In the genomic region with DNA sequence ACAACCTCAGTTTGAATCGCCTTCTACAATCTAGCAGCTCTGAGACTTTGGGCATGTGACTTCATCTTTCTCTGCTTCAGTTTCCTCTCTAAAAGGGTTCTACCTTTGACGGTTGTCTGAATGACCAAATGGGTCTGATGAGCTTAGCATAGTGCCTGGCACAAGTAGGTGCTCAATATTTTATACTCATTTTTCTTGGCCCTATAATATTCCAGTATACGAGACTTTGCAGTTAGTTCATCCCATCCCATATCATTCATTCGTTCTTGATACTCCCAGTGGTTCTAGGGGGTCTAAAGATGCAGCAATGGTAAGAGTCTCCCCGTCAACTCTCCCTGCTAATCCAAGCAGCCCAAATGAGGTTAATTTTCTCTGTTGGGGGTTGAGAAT, we compare ENCODE assay signal across 35 cellular contexts.
"Had no signal": no experiment of that assay in that cellular context is flagged by ENCODE, and none has a peak within 500 bp of the region (broad histone marks: within the 10 kb centered on the region; RNA-seq: fewer than 3 reads in every experiment).

No MANE protein-coding gene starts in this region.

- H3K27me3 ChIP-seq: MG63 had no signal

- H3K4me3 ChIP-seq: MG63 had no signal

- H3K9me3 ChIP-seq: MG63 had no signal

- H3K36me3 ChIP-seq: MG63 had no signal

- DNase-seq: Karpas-422, Kasumi-1, MG63, MM.1S, MV-4-11, NCI-H1048, NCI-H1092, NCI-H1092 treated with DMSO at 0.1 percent for 48 hours, NCI-H1105, NCI-H1105 treated with DMSO at 0.1 percent for 48 hours, NCI-H1417, NCI-H1417 treated with DMSO at 0.1 percent for 48 hours, NCI-H1436, NCI-H1436 treated with DMSO at 0.1 percent for 48 hours, NCI-H146, NCI-H1694, NCI-H1694 treated with DMSO at 0.1 percent for 48 hours, NCI-H187, NCI-H187 treated with DMSO at 0.1 percent for 48 hours, NCI-H1930, NCI-H2029, NCI-H2029 treated with DMSO at 0.1 percent for 48 hours, NCI-H2081, NCI-H2081 treated with DMSO at 0.1 percent for 48 hours, NCI-H2107, NCI-H2171, NCI-H2171 treated with DMSO at 0.1 percent for 48 hours, NCI-H2227 treated with DMSO at 0.1 percent for 48 hours, NCI-H226, NCI-H345, NCI-H446, NCI-H446 treated with DMSO at 0.1 percent for 48 hours, NCI-H510A, NCI-H510A treated with DMSO at 0.1 percent for 48 hours, NCI-H524 had no signal
